8 cellular contexts compared by ENCODE assay signal in genomic region chr1:43853161-43853921, GRCh38.
DNase-seq lines count a peak whose midpoint lies in the region; ATAC-seq, FAIRE-seq and TF ChIP-seq lines count a peak whose summit lies in the region.

No MANE protein-coding gene starts in this region.

- no peak overlapping the region for H3K9ac ChIP-seq in BLaER1
- H3K9ac ChIP-seq in astrocyte (ENCODE audit: low read length) = no peak overlapping the region

- DNase-seq in NCI-H2196 treated with DMSO at 0.1 percent for 48 hours (lab: John Stamatoyannopoulos, UW; ENCODE audit: unreplicated experiment) = peak; percentile 48
- DNase-seq in astrocyte (ENCODE audit: low read depth) = peak; percentile 85
- peak in 2 of 9 donors; percentile 5 to 12 for DNase-seq in naive thymus-derived CD4-positive, alpha-beta T cell
- DNase-seq in stimulated activated CD4-positive, alpha-beta T cell treated with anti-CD3 and anti-CD28 coated beads, Interleukin-4, amount 100 ng/mL, for 1 hour = no peak
- no peak for DNase-seq in kidney glomerular epithelial cell (lab: John Stamatoyannopoulos, UW)

- peaks cover 9% of the 10 kb centered on the region; the same call in 1 of the 2 replicates for H3K9me3 ChIP-seq in BLaER1
- no peaks in the 10 kb centered on the region for H3K9me3 ChIP-seq in astrocyte (ENCODE audit: insufficient read depth, low read depth, low read length)
- H3K9me3 ChIP-seq in naive thymus-derived CD4-positive, alpha-beta T cell (ENCODE audit: control insufficient read depth in 2 of 3, low read length in 3 of 3) = no peaks in the 10 kb centered on the region

- H3K36me3 Mint-ChIP-seq in astrocyte (ENCODE audit: low read depth, unreplicated experiment) = peaks cover 5% of the 10 kb centered on the region
- peaks cover 10 to 37% (median 12%) of the 10 kb centered on the region in 5 donors for H3K36me3 Mint-ChIP-seq in naive thymus-derived CD4-positive, alpha-beta T cell

- H3K79me2 ChIP-seq in astrocyte (ENCODE audit: insufficient read depth, low read length) = no peaks in the 10 kb centered on the region

- H3K4me2 ChIP-seq in BLaER1 (peak overlapping the region; percentile 80), astrocyte (ENCODE audit: low read length) (no peak overlapping the region)

- peaks cover 15% of the 10 kb centered on the region for H3K4me1 Mint-ChIP-seq in astrocyte (ENCODE audit: low read depth, unreplicated experiment)
- peaks cover 0 to 23% (median 9%) of the 10 kb centered on the region in 7 donors for H3K4me1 Mint-ChIP-seq in naive thymus-derived CD4-positive, alpha-beta T cell

- ATAC-seq in GM21390 (IDR thresholded peaks at IDR 0.05; ENCODE audit: unreplicated experiment) (peak; percentile 79), GM21528 (IDR thresholded peaks at IDR 0.05; ENCODE audit: low FRiP score, unreplicated experiment) (no peak)
- ATAC-seq in naive thymus-derived CD4-positive, alpha-beta T cell = peak; percentile 71

- no peaks in the 10 kb centered on the region for H3K27me3 Mint-ChIP-seq in astrocyte (ENCODE audit: low read depth, unreplicated experiment)
- H3K27me3 Mint-ChIP-seq in naive thymus-derived CD4-positive, alpha-beta T cell = no peaks in the 10 kb centered on the region

- H3K4me3 Mint-ChIP-seq in astrocyte (ENCODE audit: unreplicated experiment) = no peak overlapping the region
- H3K4me3 Mint-ChIP-seq in naive thymus-derived CD4-positive, alpha-beta T cell = no peak overlapping the region

- H3K27ac Mint-ChIP-seq in astrocyte (ENCODE audit: unreplicated experiment) = no peak overlapping the region
- H3K27ac Mint-ChIP-seq in naive thymus-derived CD4-positive, alpha-beta T cell = no peak overlapping the region

- intact Hi-C loops in naive thymus-derived CD4-positive, alpha-beta T cell (cut with micrococcal nuclease) = no loop called here

- TF ChIP-seq CTCF in astrocyte (IDR thresholded peaks at IDR 0.05; ENCODE audit: insufficient read depth, low read depth, low read length) = no peak

- H4K20me1 ChIP-seq in BLaER1 = no peaks in the 10 kb centered on the region
- H4K20me1 ChIP-seq in astrocyte (ENCODE audit: insufficient read depth, low read length) = peaks cover 75% of the 10 kb centered on the region

- peak; percentile 70 for FAIRE-seq in astrocyte (lab: Jason Lieb, UNC)

- 0 out of 2 replicates have a peak overlapping the region, but pooled peaks have one; percentile 3 for H3K4me3 ChIP-seq in BLaER1
- no peak overlapping the region for H3K4me3 ChIP-seq in astrocyte (ENCODE audit: insufficient read depth, low read depth, low read length)
- H3K4me3 ChIP-seq in naive thymus-derived CD4-positive, alpha-beta T cell (ENCODE audit: low read length) = no peak overlapping the region

- POLR2A ChIA-PET in naive thymus-derived CD4-positive, alpha-beta T cell (lab: Charles Lee) = no interaction called here

- peak overlapping the region; percentile 59 for H3K27ac ChIP-seq in BLaER1
- H3K27ac ChIP-seq in astrocyte (ENCODE audit: low read depth, low read length) = no peak overlapping the region
- H3K27ac ChIP-seq in naive thymus-derived CD4-positive, alpha-beta T cell (ENCODE audit: low read depth, low read length) = no peak overlapping the region

- peaks cover 21% of the 10 kb centered on the region for H3K36me3 ChIP-seq in BLaER1
- H3K36me3 ChIP-seq in astrocyte (ENCODE audit: insufficient read depth, low read length) = no peaks in the 10 kb centered on the region
- peaks cover 0 to 7% (median 0%) of the 10 kb centered on the region in 3 experiments for H3K36me3 ChIP-seq in naive thymus-derived CD4-positive, alpha-beta T cell (ENCODE audit: control insufficient read depth in 2 of 3, insufficient read depth in 3 of 3, low read length in 3 of 3)

- H3K9me3 Mint-ChIP-seq in astrocyte (ENCODE audit: unreplicated experiment) = no peaks in the 10 kb centered on the region
- H3K9me3 Mint-ChIP-seq in naive thymus-derived CD4-positive, alpha-beta T cell = no peaks in the 10 kb centered on the region

- no peak overlapping the region for H2AFZ ChIP-seq in astrocyte (ENCODE audit: low read depth, low read length)

- CTCF ChIA-PET in naive thymus-derived CD4-positive, alpha-beta T cell (lab: Charles Lee) = no interaction called here

- H3K4me1 ChIP-seq in BLaER1 (peaks cover 63% of the 10 kb centered on the region), astrocyte (ENCODE audit: insufficient read depth, low read length) (peaks cover 17% of the 10 kb centered on the region)
- H3K4me1 ChIP-seq in naive thymus-derived CD4-positive, alpha-beta T cell (ENCODE audit: control insufficient read depth in 2 of 2, insufficient read depth in 2 of 2, low read length in 2 of 2) = peaks cover 0 to 3% of the 10 kb centered on the region in 2 donors

- H3K27me3 ChIP-seq in BLaER1 (no peaks in the 10 kb centered on the region), astrocyte (ENCODE audit: insufficient read depth, low read length) (no peaks in the 10 kb centered on the region)
- no peaks in the 10 kb centered on the region for H3K27me3 ChIP-seq in naive thymus-derived CD4-positive, alpha-beta T cell (ENCODE audit: control insufficient read depth in 2 of 2, insufficient read depth in 2 of 2, low read length in 2 of 2)

Comparison
In these comparisons a context has a peak if more than half of its experiments do, and no peak if none do; other contexts are left out.
1. DNase-seq: peak in NCI-H2196 treated with DMSO at 0.1 percent for 48 hours (single experiment) and astrocyte (single experiment); none in stimulated activated CD4-positive, alpha-beta T cell treated with anti-CD3 and anti-CD28 coated beads, Interleukin-4, amount 100 ng/mL, for 1 hour (single experiment) and kidney glomerular epithelial cell (single experiment).